10 cellular contexts compared by ENCODE assay signal in genomic region chr11:62854013-62854824, GRCh38. TPM values are rescaled to one million over a fixed set of nuclear protein-coding genes. Genes with fewer than 3 reads are reported as not detected.
DNase-seq lines count a peak whose midpoint lies in the region; ATAC-seq, FAIRE-seq and TF ChIP-seq lines count a peak whose summit lies in the region.
"Had no signal": no experiment of that assay in that cellular context is flagged by ENCODE, and none has a peak within 500 bp of the region (broad histone marks: within the 10 kb centered on the region; RNA-seq: fewer than 3 reads in every experiment).

No MANE protein-coding gene starts in this region.

- ATAC-seq in gastrocnemius medialis (no peak), HG03565 (IDR thresholded peaks at IDR 0.05; ENCODE audit: unreplicated experiment) (no peak), GM21619 (IDR thresholded peaks at IDR 0.05; ENCODE audit: unreplicated experiment) (no peak), sciatic nerve (no peak)

- no peak for DNase-seq in GM12892 (ENCODE audit: insufficient read length)
- DNase-seq in SJCRH30, result no peak
- no peak for DNase-seq in fibroblast of pulmonary artery (ENCODE audit: low read depth)
- DNase-seq in gastrocnemius medialis, result no peak
- no peak for DNase-seq in sciatic nerve (ENCODE audit: low spot score)
- no peak for DNase-seq in kidney tubule cell (ENCODE audit: low spot score)
- DNase-seq: dermis blood vessel endothelial cell had no signal

- FAIRE-seq in GM12892 (lab: Jason Lieb, UNC), result peak; percentile 30

- H3K27me3 ChIP-seq in SJCRH30 (no peaks in the 10 kb centered on the region), gastrocnemius medialis (no peaks in the 10 kb centered on the region)

- in situ Hi-C loops in gastrocnemius medialis (cut with MboI; ENCODE audit: low sequenced_read_pairs in 4 of 4), result loop anchor here (25.0 kb wide), 1 partner anchor 467 kb away; no protein-coding TSS in a partner anchor

- no peak for TF ChIP-seq CTCF in fibroblast of pulmonary artery (IDR thresholded peaks at IDR 0.05; ENCODE audit: low read length, missing control alignments)
- TF ChIP-seq CTCF in gastrocnemius medialis (IDR thresholded peaks at IDR 0.05 in 4 of 5, conservative IDR thresholded peaks at IDR 0.05 in 1 of 5), result no peak

- H3K9me3 ChIP-seq in SJCRH30 (replicated peaks) (no peaks in the 10 kb centered on the region), gastrocnemius medialis (no peaks in the 10 kb centered on the region)

- H3K36me3 ChIP-seq in SJCRH30 (peaks cover 45% of the 10 kb centered on the region), gastrocnemius medialis (peaks cover 0 to 35% of the 10 kb centered on the region in 2 donors)

- H3K27ac ChIP-seq in SJCRH30, result peak overlapping the region; percentile 86
- peak overlapping the region; percentile 84 to 88 (median 86) for H3K27ac ChIP-seq in gastrocnemius medialis

- H3K4me3 ChIP-seq in SJCRH30 (peak overlapping the region; percentile 87), fibroblast of pulmonary artery (replicated peaks; ENCODE audit: low read depth, low read length) (peak overlapping the region; percentile 82), gastrocnemius medialis (peak overlapping the region; percentile 70 to 90 (median 80))

- peaks cover 12% of the 10 kb centered on the region for H3K4me1 ChIP-seq in SJCRH30
- peaks cover 20 to 21% of the 10 kb centered on the region in 2 donors for H3K4me1 ChIP-seq in gastrocnemius medialis

- intact Hi-C loops in gastrocnemius medialis (cut with DNase I; ENCODE audit: low total_unique reads), result no loop called here
- intact Hi-C loops in sciatic nerve (cut with DNase I), result no loop called here

- TF ChIP-seq POLR2A in GM12892 (IDR thresholded peaks at IDR 0.05; ENCODE audit: low read depth, low read length) (0 out of 2 replicates have a peak, but pooled peaks have one; percentile 13), gastrocnemius medialis (IDR thresholded peaks at IDR 0.05) (no peak)

RNA-seq across cellular contexts. Expression of gene WDR74, which starts 14.8 kb away (rescaled TPM):
- 51.3 TPM for polyA plus RNA-seq in GM12892 (2012; ENCODE audit: missing spikeins)
- 46.7 and 50.4 TPM in 2 replicates for total RNA-seq in SJCRH30 (2014; rRNA removed; shearing (Covaris generic))
- total RNA-seq in gastrocnemius medialis (100 to 1,000 TPM in 1 of 4 donors, 10 to 100 TPM in 3; 66.4 to 133 (median 87.0) TPM), sciatic nerve (34.5 TPM)

RNA-seq across cellular contexts. Expression of gene TEX54, which starts 21.6 kb away (rescaled TPM):
- not detected for polyA plus RNA-seq in GM12892 (2012; ENCODE audit: missing spikeins)
- not detected in 2 replicates for total RNA-seq in SJCRH30 (2014; rRNA removed; shearing (Covaris generic))
- not detected for total RNA-seq in gastrocnemius medialis
- not detected for total RNA-seq in sciatic nerve
- total RNA-seq: dermis blood vessel endothelial cell, temporal lobe had no signal

RNA-seq across cellular contexts. Expression of gene STX5, which starts 22.4 kb away (rescaled TPM):
- 23.9 TPM for polyA plus RNA-seq in GM12892 (2012; ENCODE audit: missing spikeins)
- total RNA-seq in SJCRH30 (2014; rRNA removed; shearing (Covaris generic)), result 22.7 and 27.5 TPM in 2 replicates
- total RNA-seq in gastrocnemius medialis (10 to 100 TPM; 16.2 to 26.0 (median 24.9) TPM), sciatic nerve (51.6 TPM)

RNA-seq across cellular contexts. Expression of gene SLC3A2, which starts 26.5 kb away (rescaled TPM):
- 90.4 TPM for polyA plus RNA-seq in GM12892 (2012; ENCODE audit: missing spikeins)
- 106 and 109 TPM in 2 replicates for total RNA-seq in SJCRH30 (2014; rRNA removed; shearing (Covaris generic))
- total RNA-seq in gastrocnemius medialis, result 100 to 1,000 TPM; 158 to 278 (median 189) TPM
- 102 TPM for total RNA-seq in sciatic nerve

RNA-seq across cellular contexts. Expression of gene NXF1, which starts 49.0 kb away (rescaled TPM):
- 51.3 TPM for polyA plus RNA-seq in GM12892 (2012; ENCODE audit: missing spikeins)
- 56.4 and 59.3 TPM in 2 replicates for total RNA-seq in SJCRH30 (2014; rRNA removed; shearing (Covaris generic))
- total RNA-seq in gastrocnemius medialis, result 10 to 100 TPM; 27.2 to 47.1 (median 46.1) TPM
- 81.8 TPM for total RNA-seq in sciatic nerve
